Comparison of ENCODE assay signal across 1 cellular context in genomic region chr1:42952353-42953001, GRCh38.
TF ChIP-seq lines count a peak whose summit lies in the region.

No MANE protein-coding gene starts in this region.

TF ChIP-seq in K562, 482 proteins besides CTCF, POLR2A, EP300 and RAD21 (continued from another document and continues in another):
- no peak for TF ChIP-seq EHMT2 (IDR thresholded peaks at IDR 0.05)
- no peak for TF ChIP-seq GTF2F1 (IDR thresholded peaks at IDR 0.05; ENCODE audit: low read depth, low read length)
- no peak for TF ChIP-seq BRCA1 (IDR thresholded peaks at IDR 0.05)
- TF ChIP-seq BRCA1 (CRISPR knock-in tag; IDR thresholded peaks at IDR 0.05): no peak
- TF ChIP-seq ASH1L (IDR thresholded peaks at IDR 0.05; ENCODE audit: borderline replicate concordance, low read depth, partially characterized antibody): no peak
- TF ChIP-seq ZNF778 (CRISPR knock-in tag; IDR thresholded peaks at IDR 0.05): no peak
- no peak for TF ChIP-seq ZFP36 (IDR thresholded peaks at IDR 0.05; ENCODE audit: low read depth, low read length, partially characterized antibody)
- TF ChIP-seq ERF (CRISPR knock-in tag; IDR thresholded peaks at IDR 0.05): no peak; the same call in 1 of the 2 replicates
- no peak for TF ChIP-seq ZNF717 (CRISPR knock-in tag; IDR thresholded peaks at IDR 0.05)
- TF ChIP-seq ZBTB49 (CRISPR knock-in tag; IDR thresholded peaks at IDR 0.05; ENCODE audit: borderline replicate concordance): no peak
- peak; percentile 84 for TF ChIP-seq SMAD4 (CRISPR knock-in tag; conservative IDR thresholded peaks at IDR 0.05)
- no peak for TF ChIP-seq ZNF518B (CRISPR knock-in tag; IDR thresholded peaks at IDR 0.05)
- TF ChIP-seq MAFF (IDR thresholded peaks at IDR 0.05; ENCODE audit: low read length): no peak
- TF ChIP-seq LCOR (CRISPR knock-in tag; IDR thresholded peaks at IDR 0.05): no peak
- no peak for TF ChIP-seq HMG20A (CRISPR knock-in tag; conservative IDR thresholded peaks at IDR 0.05)
- peak; percentile 89 for TF ChIP-seq ZNF592 (IDR thresholded peaks at IDR 0.05)
- TF ChIP-seq SMARCC2 (IDR thresholded peaks at IDR 0.05; ENCODE audit: low read depth): no peak
- peak in 1 of 2 experiments; percentile 48 for TF ChIP-seq AFF1 (IDR thresholded peaks at IDR 0.05; ENCODE audit: low read depth in 1 of 2, partially characterized antibody in 2 of 2)
- peak; percentile 73 for TF ChIP-seq SMARCA4 (IDR thresholded peaks at IDR 0.05)
- no peak for TF ChIP-seq ZNF740 (CRISPR knock-in tag; IDR thresholded peaks at IDR 0.05)
- no peak for TF ChIP-seq ZNF740 (tag; IDR thresholded peaks at IDR 0.05)
- no peak for TF ChIP-seq FOXJ3 (CRISPR knock-in tag; IDR thresholded peaks at IDR 0.05)
- TF ChIP-seq BCLAF1 (IDR thresholded peaks at IDR 0.05; ENCODE audit: borderline replicate concordance in 1 of 2, control insufficient read depth in 1 of 2, low read depth in 2 of 2, low read length in 1 of 2): peak in 1 of 2 experiments; percentile 26; a peak in 1 of 4 replicates
- no peak for TF ChIP-seq ZNF212 (CRISPR knock-in tag; IDR thresholded peaks at IDR 0.05)
- 0 out of 2 replicates have a peak, but pooled peaks have one; percentile 6 for TF ChIP-seq IRF9 (tag; IDR thresholded peaks at IDR 0.05)
- no peak for TF ChIP-seq ZNF239 (CRISPR knock-in tag; IDR thresholded peaks at IDR 0.05)
- TF ChIP-seq HNRNPK (IDR thresholded peaks at IDR 0.05; ENCODE audit: low read depth, low read length, poor library complexity, severe bottlenecking): no peak
- peak; percentile 16 to 85; a peak in 2 of 4 replicates for TF ChIP-seq RCOR1 (IDR thresholded peaks at IDR 0.05; ENCODE audit: borderline replicate concordance in 1 of 2, low read depth in 2 of 2, low read length in 2 of 2)
- no peak for TF ChIP-seq ZKSCAN1 (IDR thresholded peaks at IDR 0.05; ENCODE audit: low read depth, low read length)
- no peak for TF ChIP-seq CEBPZ (IDR thresholded peaks at IDR 0.05; ENCODE audit: borderline replicate concordance, low read depth, low read length)
- TF ChIP-seq ZNF232 (CRISPR knock-in tag; IDR thresholded peaks at IDR 0.05): no peak
- TF ChIP-seq GABPA (tag; conservative IDR thresholded peaks at IDR 0.05; ENCODE audit: low read depth): no peak
- peak; percentile 65 for TF ChIP-seq MTA2 (IDR thresholded peaks at IDR 0.05; ENCODE audit: low read depth)
- TF ChIP-seq ZNF699 (CRISPR knock-in tag; IDR thresholded peaks at IDR 0.05; ENCODE audit: insufficient replicate concordance): no peak
- TF ChIP-seq RBM22 (IDR thresholded peaks at IDR 0.05; ENCODE audit: low read depth, low read length, poor library complexity, severe bottlenecking): peak; percentile 56
- no peak for TF ChIP-seq KLF10 (CRISPR knock-in tag; IDR thresholded peaks at IDR 0.05)
- no peak for TF ChIP-seq LARP7 (IDR thresholded peaks at IDR 0.05)
